ENCODE assay signal across 22 cellular contexts in the genomic region with DNA sequence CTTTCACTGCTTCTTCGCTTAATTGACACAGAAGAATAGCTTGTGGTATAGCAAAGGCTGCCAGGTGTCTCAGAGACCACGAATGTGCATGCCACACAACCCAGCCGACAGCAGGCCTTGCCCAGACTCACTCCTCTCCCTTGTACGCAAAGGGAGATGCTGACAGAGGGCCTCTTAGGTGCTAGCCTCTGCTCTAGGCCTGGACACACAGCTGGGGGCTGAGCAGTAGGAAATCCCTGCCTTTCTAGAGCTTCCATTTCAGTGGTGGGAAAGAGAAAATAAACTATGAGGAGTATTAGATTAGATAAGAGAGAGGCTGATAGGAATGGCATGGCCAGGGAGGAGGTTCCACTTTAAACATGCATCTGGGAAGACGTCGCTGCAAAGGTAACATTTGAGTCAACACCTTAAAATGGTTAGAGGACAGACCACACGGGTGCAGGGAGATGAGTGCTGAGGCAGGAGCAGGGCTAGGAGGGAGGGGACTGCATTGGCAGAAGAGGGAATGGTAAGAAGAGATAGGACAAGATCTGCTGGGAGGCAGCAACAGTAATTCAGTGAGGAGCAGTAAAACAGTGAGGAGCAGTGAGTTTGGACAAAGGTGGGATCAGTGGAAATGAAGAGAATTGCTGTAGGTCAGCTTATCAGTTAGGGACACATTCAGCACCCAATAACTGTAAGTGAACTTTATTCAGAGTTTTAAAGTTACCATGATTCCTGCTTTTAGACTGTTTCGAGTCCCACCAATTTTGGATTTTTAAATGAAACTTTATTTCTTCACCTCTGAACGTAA.
"Had no signal": no experiment of that assay in that cellular context is flagged by ENCODE, and none has a peak within 500 bp of the region (broad histone marks: within the 10 kb centered on the region; RNA-seq: fewer than 3 reads in every experiment).

No MANE protein-coding gene starts in this region.

- ATAC-seq: activated T-cell treated with anti-CD3 and anti-CD28 coated beads, Interleukin-2, amount 50 U/mL, for 4 hours; left lobe of liver; lower lobe of right lung; naive thymus-derived CD4-positive, alpha-beta T cell had no signal

- H3K27me3 ChIP-seq: adrenal gland had no signal

- H3K4me1 Mint-ChIP-seq: activated B cell treated with CpG ODN at 0.5 μM for 24 hours, neural crest cell had no signal

- H3K4me1 ChIP-seq: adrenal gland, uterus had no signal

- H3K4me3 ChIP-seq: adrenal gland, lower lobe of right lung, transverse colon, uterus had no signal

- H3K4me3 Mint-ChIP-seq: activated B cell treated with CpG ODN at 0.5 μM for 24 hours; activated naive CD8-positive, alpha-beta T cell; activated T-cell treated with anti-CD3 and anti-CD28 coated beads, Interleukin-2, amount 50 U/mL, for 4 hours; naive thymus-derived CD4-positive, alpha-beta T cell; neural crest cell had no signal

- H3K36me3 ChIP-seq: adrenal gland, lower lobe of right lung, transverse colon, uterus had no signal

- FAIRE-seq: kidney had no signal

- H3K9me3 Mint-ChIP-seq: activated B cell treated with CpG ODN at 0.5 μM for 24 hours; activated T-cell treated with anti-CD3 and anti-CD28 coated beads, Interleukin-2, amount 50 U/mL, for 4 hours; activated T-helper 2 cell treated with anti-CD3 and anti-CD28 coated beads, Interferon-gamma antibody, Interleukin-2, Interleukin-4, amounts not matched to agents 10 μg/mL and 5 μg/mL and 100 μg/mL, durations not matched to agents 14 hours and 24 hours and 36 hours; neural crest cell had no signal

- H3K36me3 Mint-ChIP-seq: activated naive CD8-positive, alpha-beta T cell had no signal

- H3K27ac Mint-ChIP-seq: activated B cell treated with CpG ODN at 0.5 μM for 24 hours; activated naive CD8-positive, alpha-beta T cell; activated T-helper 2 cell treated with anti-CD3 and anti-CD28 coated beads, Interferon-gamma antibody, Interleukin-2, Interleukin-4, amounts not matched to agents 10 μg/mL and 5 μg/mL and 100 μg/mL, durations not matched to agents 14 hours and 24 hours and 36 hours; naive thymus-derived CD4-positive, alpha-beta T cell had no signal

- H3K9me3 ChIP-seq: adrenal gland, lower lobe of right lung, transverse colon, uterus had no signal

- DNase-seq: activated B cell treated with CpG ODN at 0.5 μM for 24 hours; activated CD4-positive, alpha-beta T cell treated with anti-CD3 and anti-CD28 coated beads for 4 hours; activated CD4-positive, alpha-beta T cell treated with anti-CD3 and anti-CD28 coated beads, Interleukin-2, amount 50 U/mL, for 48 hours; activated CD8-positive, alpha-beta memory T cell treated with anti-CD3 and anti-CD28 coated beads, Interleukin-2, amount 50 U/mL, for 48 hours; activated naive CD4-positive, alpha-beta T cell; activated T-cell treated with anti-CD3 and anti-CD28 coated beads, Interleukin-2, amount 50 U/mL, for 4 hours; adrenal gland; cerebellar nuclear complex; cortex of kidney; kidney; lower lobe of right lung; naive thymus-derived CD4-positive, alpha-beta T cell; stimulated activated CD4-positive, alpha-beta T cell treated with anti-CD3 and anti-CD28 coated beads, Interleukin-4, amount 100 ng/mL, for 24 hours; T-helper 1 cell; T1000; transverse colon; uterus had no signal

- H3K27ac ChIP-seq: adrenal gland, epithelial cell of prostate, lower lobe of right lung, transverse colon, uterus had no signal
